In the genomic region with DNA sequence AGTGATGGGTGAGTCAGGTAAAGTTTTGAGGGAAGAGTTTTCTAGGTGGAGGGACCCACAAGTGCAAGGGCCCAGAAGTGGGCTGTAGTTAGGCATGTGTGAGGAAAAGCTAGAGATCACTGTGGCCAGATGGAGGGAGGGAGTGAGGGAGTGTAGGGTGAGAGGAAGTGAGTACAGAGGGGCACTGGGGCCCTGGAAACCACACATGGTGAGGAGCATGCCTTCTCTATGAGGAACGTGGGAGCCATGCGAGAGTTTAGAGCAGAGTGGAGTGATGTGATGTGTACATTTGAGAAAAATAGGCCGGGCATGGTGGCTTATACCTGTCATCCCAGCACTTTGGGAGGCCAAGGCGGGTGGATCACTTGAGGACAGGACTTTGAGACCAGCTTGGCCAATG, we compare ENCODE assay signal across 17 cellular contexts. TPM values are rescaled to one million over a fixed set of nuclear protein-coding genes. Genes with fewer than 3 reads are reported as not detected.
DNase-seq lines count a peak whose midpoint lies in the region; ATAC-seq and TF ChIP-seq lines count a peak whose summit lies in the region.
"Had no signal": no experiment of that assay in that cellular context is flagged by ENCODE, and none has a peak within 500 bp of the region (broad histone marks: within the 10 kb centered on the region; RNA-seq: fewer than 3 reads in every experiment).

No MANE protein-coding gene starts in this region.

- peaks cover 15% of the 10 kb centered on the region for H3K36me3 Mint-ChIP-seq in glutamatergic neuron (ENCODE audit: unreplicated experiment)

- peaks cover 43% of the 10 kb centered on the region for H3K27me3 ChIP-seq in IMR-90 (ENCODE audit: control insufficient read depth, insufficient read depth, low read length)
- H3K27me3 ChIP-seq: BE2C had no signal

- H2BK120ac ChIP-seq in IMR-90 (ENCODE audit: low read depth, low read length): no peak overlapping the region

- no peak overlapping the region for H4K5ac ChIP-seq in IMR-90 (ENCODE audit: low read depth, low read length)

- H2AFZ ChIP-seq in IMR-90 (replicated peaks; ENCODE audit: low read length, poor library complexity): peak overlapping the region; percentile 51
- H2AFZ ChIP-seq: PC-9 had no signal

- no peak overlapping the region for H3K18ac ChIP-seq in IMR-90 (ENCODE audit: low read depth, low read length)

- peak overlapping the region; percentile 23 for H3K4me3 Mint-ChIP-seq in glutamatergic neuron (ENCODE audit: unreplicated experiment)

- CTCF ChIA-PET in IMR-90 (lab: Yijun Ruan, JAX): no interaction called here

- no peak overlapping the region for H3K4me3 ChIP-seq in IMR-90 (ENCODE audit: insufficient read depth, low read depth, low read length)
- H3K4me3 ChIP-seq: PC-9 had no signal

- H2BK20ac ChIP-seq in IMR-90 (ENCODE audit: low read depth, low read length): no peak overlapping the region

- no peak overlapping the region for H3K4me2 ChIP-seq in IMR-90 (ENCODE audit: low read depth, low read length)
- H3K4me2 ChIP-seq: PC-9, SK-N-SH had no signal

- H3K27me3 Mint-ChIP-seq in glutamatergic neuron (ENCODE audit: unreplicated experiment): peaks cover 12% of the 10 kb centered on the region

- POLR2A ChIA-PET in IMR-90 (lab: Charles Lee; ENCODE audit: unreplicated experiment): no interaction called here

- no peak for TF ChIP-seq POLR2A in IMR-90 (IDR thresholded peaks at IDR 0.05; ENCODE audit: low read depth, low read length)

- no peak overlapping the region for H2AK5ac ChIP-seq in IMR-90 (ENCODE audit: low read depth, low read length)

- no peak for TF ChIP-seq RAD21 in IMR-90 (IDR thresholded peaks at IDR 0.05; ENCODE audit: low read length)

- intact Hi-C loops in IMR-90 (cut with micrococcal nuclease): no loop called here

- H3K9me3 Mint-ChIP-seq in glutamatergic neuron (ENCODE audit: unreplicated experiment): peaks cover 8% of the 10 kb centered on the region

- no peaks in the 10 kb centered on the region for H3K9me1 ChIP-seq in IMR-90 (ENCODE audit: insufficient read depth, low read length)

- no peak overlapping the region for H4K8ac ChIP-seq in IMR-90 (ENCODE audit: low read depth in 2 of 2, low read length in 2 of 2)

- H3K9ac ChIP-seq in IMR-90 (ENCODE audit: low read depth, low read length): no peak overlapping the region
- H3K9ac ChIP-seq: SK-N-SH had no signal

- no peaks in the 10 kb centered on the region for H4K20me1 ChIP-seq in IMR-90 (ENCODE audit: insufficient read depth, low read length)

- H2BK15ac ChIP-seq in IMR-90 (ENCODE audit: low read depth, low read length): no peak overlapping the region

- WGBS in IMR-90 (ENCODE audit: extremely low coverage in 2 of 2, insufficient read length in 1 of 2), 2 experiments: 43% methylated on average over 3 of the region's 4 CpGs; no CpG with 5 or more reads in 1 of the 2 experiments

- no peak overlapping the region for H2BK5ac ChIP-seq in IMR-90 (ENCODE audit: low read depth, low read length, poor library complexity, severe bottlenecking)

- no peak overlapping the region for H4K91ac ChIP-seq in IMR-90 (ENCODE audit: insufficient read depth, low read depth, low read length)

- no peak overlapping the region for H3K14ac ChIP-seq in IMR-90 (replicated peaks; ENCODE audit: low read depth, low read length)

- H3K23ac ChIP-seq in IMR-90 (ENCODE audit: low read depth, low read length): no peak overlapping the region

- no TSS peak for BruUV-seq in IMR-90 (replicated peaks; lab: Mats Ljungman, UMichigan)

- peaks cover 11% of the 10 kb centered on the region for H3K4me1 Mint-ChIP-seq in glutamatergic neuron (ENCODE audit: low read depth, unreplicated experiment)

- no peaks in the 10 kb centered on the region for H3K9me3 ChIP-seq in IMR-90 (ENCODE audit: control insufficient read depth, insufficient read depth, low read length)
- H3K9me3 ChIP-seq: BE2C, SK-N-SH had no signal

- in situ Hi-C loops in IMR-90 (cut with MboI; ENCODE audit: low sequenced_read_pairs): no loop called here

- ATAC-seq in IMR-90 (ENCODE audit: low read depth): no peak
- no peak for ATAC-seq in GM21360 (IDR thresholded peaks at IDR 0.05; ENCODE audit: unreplicated experiment)

- H3K79me1 ChIP-seq in IMR-90 (ENCODE audit: low read depth in 1 of 2, low read length in 2 of 2): no peaks in the 10 kb centered on the region

- no peak overlapping the region for H3K27ac Mint-ChIP-seq in glutamatergic neuron (ENCODE audit: unreplicated experiment)

- no peak overlapping the region for H2AK9ac ChIP-seq in IMR-90 (replicated peaks; ENCODE audit: low read depth, low read length, poor library complexity)

- no peaks in the 10 kb centered on the region for H3K36me3 ChIP-seq in IMR-90 (ENCODE audit: control insufficient read depth, insufficient read depth, low read length)
- H3K36me3 ChIP-seq: BE2C had no signal

- no peak overlapping the region for H3K4ac ChIP-seq in IMR-90 (ENCODE audit: low read depth, low read length)

- no peak overlapping the region for H3K56ac ChIP-seq in IMR-90 (ENCODE audit: extremely low read depth, insufficient read depth, low read length)

- H3K4me1 ChIP-seq in IMR-90 (ENCODE audit: control insufficient read depth, insufficient read depth, low read length): no peaks in the 10 kb centered on the region
- H3K4me1 ChIP-seq: BE2C had no signal

- no peak for TF ChIP-seq CTCF in IMR-90 (conservative IDR thresholded peaks at IDR 0.05; ENCODE audit: low read depth, low read length)
- TF ChIP-seq CTCF in glutamatergic neuron (IDR thresholded peaks at IDR 0.05; ENCODE audit: partially characterized antibody, unreplicated experiment): no peak

- dilution Hi-C loops in IMR-90 (cut with HindIII; ENCODE audit: low sequenced_read_pairs, unreplicated experiment): no loop called here

- H3K27ac ChIP-seq in IMR-90 (ENCODE audit: insufficient read depth, low read length): no peak overlapping the region
- H3K27ac ChIP-seq: HL-60, PC-9 had no signal

- DNase-seq in GDM1 (lab: John Stamatoyannopoulos, UW) (peak; percentile 46), IMR-90 (no peak), NOMO-1 treated with DMSO at 0.1 percent for 48 hours (lab: John Stamatoyannopoulos, UW; ENCODE audit: unreplicated experiment) (peak; percentile 31), glutamatergic neuron (no peak), AG08395 (ENCODE audit: low spot score) (no peak), activated gamma-delta T cell treated with Interleukin-2 at 50 U/mL for 16 hours (no peak), DMS53 treated with DMSO at 0.1 percent for 48 hours (lab: John Stamatoyannopoulos, UW; ENCODE audit: unreplicated experiment) (no peak)
- DNase-seq: BE2C; DMS153; HCEC 1CT; NCI-H187 treated with DMSO at 0.1 percent for 48 hours; NCI-H446 treated with DMSO at 0.1 percent for 48 hours; NK-92 treated with Interleukin-12 subunit alpha and Interleukin-12 subunit beta, amount 100 ng/mL, for 24 hours; PC-9; SK-N-SH had no signal

TF ChIP-seq in IMR-90, 13 proteins besides CTCF, POLR2A, EP300 and RAD21:
- TF ChIP-seq CEBPB (IDR thresholded peaks at IDR 0.05; ENCODE audit: low read depth, low read length): no peak

RNA-seq across cellular contexts. Expression of a gene that starts 14.7 kb away (rescaled TPM):
- total RNA-seq in IMR-90 (2012; rRNA removed) (15.6 and 16.1 TPM in 2 replicates), glutamatergic neuron (ENCODE audit: unreplicated experiment) (170 TPM)
- polyA plus RNA-seq in IMR-90 (2012; rRNA removed): 94.0 and 108 TPM in 2 replicates
- 70.5 and 114 TPM in 2 replicates for polyA plus RNA-seq in IMR-90 (2012; cell fraction: cytosol; rRNA removed)
- 124 and 239 TPM in 2 replicates for polyA plus RNA-seq in IMR-90 (2012; cell fraction: nucleus; rRNA removed; ENCODE audit: low replicate concordance)

RNA-seq across cellular contexts. Expression of a gene that starts 39.2 kb away (rescaled TPM):
- 4.4 and 14.7 TPM in 2 replicates for total RNA-seq in IMR-90 (2012; rRNA removed)
- 61.6 and 70.3 TPM in 2 replicates for polyA plus RNA-seq in IMR-90 (2012; rRNA removed)
- polyA plus RNA-seq in IMR-90 (2012; cell fraction: cytosol; rRNA removed): 121 and 133 TPM in 2 replicates
- polyA plus RNA-seq in IMR-90 (2012; cell fraction: nucleus; rRNA removed; ENCODE audit: low replicate concordance): 202 and 477 TPM in 2 replicates
- total RNA-seq in glutamatergic neuron (ENCODE audit: unreplicated experiment): 169 TPM

Comparison
In these comparisons a context has a peak if more than half of its experiments do, and no peak if none do; other contexts are left out.
1. DNase-seq: peak in GDM1 (single experiment) and NOMO-1 treated with DMSO at 0.1 percent for 48 hours (single experiment); none in IMR-90 (single experiment), glutamatergic neuron (single experiment), AG08395 (single experiment), activated gamma-delta T cell treated with Interleukin-2 at 50 U/mL for 16 hours (single experiment) and DMS53 treated with DMSO at 0.1 percent for 48 hours (single experiment).
2. RNA of a gene that starts 39.2 kb away (total RNA-seq): 169 TPM in glutamatergic neuron (single experiment); 4.4 to 14.7 TPM in IMR-90; every median in the first group is over 10 times any median in the second.